Comparison of ENCODE assay signal across 1 cellular context in genomic region chr17:29145289-29146058, GRCh38.
TF ChIP-seq lines count a peak whose summit lies in the region.

No MANE protein-coding gene starts in this region.

TF ChIP-seq in HepG2, 621 proteins besides CTCF, POLR2A, EP300 and RAD21 (continued from another document):
- TF ChIP-seq STAG1 (CRISPR knock-in tag; IDR thresholded peaks at IDR 0.05): peak; percentile 76
- TF ChIP-seq ZNF839 (CRISPR knock-in tag; IDR thresholded peaks at IDR 0.05; ENCODE audit: borderline replicate concordance): no peak
- TF ChIP-seq FOXO4 (CRISPR knock-in tag; conservative IDR thresholded peaks at IDR 0.05): no peak
- no peak for TF ChIP-seq NFE2 (CRISPR knock-in tag; IDR thresholded peaks at IDR 0.05)
- no peak for TF ChIP-seq JUN (CRISPR knock-in tag; IDR thresholded peaks at IDR 0.05)
- TF ChIP-seq KLF12 (CRISPR knock-in tag; IDR thresholded peaks at IDR 0.05; ENCODE audit: borderline replicate concordance): no peak
- no peak for TF ChIP-seq RFX5 (IDR thresholded peaks at IDR 0.05; ENCODE audit: low read depth, low read length)
- no peak for TF ChIP-seq MBNL3 (CRISPR knock-in tag; conservative IDR thresholded peaks at IDR 0.05)
- TF ChIP-seq ZNF691 (CRISPR knock-in tag; IDR thresholded peaks at IDR 0.05; ENCODE audit: borderline replicate concordance, low read depth): no peak
- TF ChIP-seq KDM2A (CRISPR knock-in tag; IDR thresholded peaks at IDR 0.05; ENCODE audit: borderline replicate concordance, low read depth): 0 out of 2 replicates have a peak, but pooled peaks have one; percentile 17
- TF ChIP-seq SAP130 (CRISPR knock-in tag; IDR thresholded peaks at IDR 0.05; ENCODE audit: low read depth): 0 out of 2 replicates have a peak, but pooled peaks have one; percentile 13
- TF ChIP-seq ZBTB49 (CRISPR knock-in tag; IDR thresholded peaks at IDR 0.05; ENCODE audit: borderline replicate concordance): no peak
- TF ChIP-seq ZNF230 (CRISPR knock-in tag; IDR thresholded peaks at IDR 0.05): no peak
- TF ChIP-seq USF2 (IDR thresholded peaks at IDR 0.05; ENCODE audit: low read depth, low read length): no peak
- TF ChIP-seq USF2 (CRISPR knock-in tag; IDR thresholded peaks at IDR 0.05; ENCODE audit: borderline replicate concordance): no peak
- no peak for TF ChIP-seq PAF1 (CRISPR knock-in tag; IDR thresholded peaks at IDR 0.05)
- TF ChIP-seq SALL1 (CRISPR knock-in tag; IDR thresholded peaks at IDR 0.05): peak; percentile 8; the same call in 1 of the 2 replicates
- TF ChIP-seq UBTF (CRISPR knock-in tag; IDR thresholded peaks at IDR 0.05): no peak
- no peak for TF ChIP-seq ZNF740 (CRISPR knock-in tag; IDR thresholded peaks at IDR 0.05)
- no peak for TF ChIP-seq NBN (conservative IDR thresholded peaks at IDR 0.05)
- TF ChIP-seq ZNF263 (CRISPR knock-in tag; IDR thresholded peaks at IDR 0.05): no peak
- TF ChIP-seq SYNCRIP (IDR thresholded peaks at IDR 0.05; ENCODE audit: insufficient read depth, low read depth, low read length): no peak
- TF ChIP-seq CHD2 (IDR thresholded peaks at IDR 0.05; ENCODE audit: low read depth, low read length): no peak
- TF ChIP-seq FOXP4 (CRISPR knock-in tag; IDR thresholded peaks at IDR 0.05): no peak
- no peak for TF ChIP-seq ZNF773 (CRISPR knock-in tag; IDR thresholded peaks at IDR 0.05; ENCODE audit: borderline replicate concordance)
- no peak for TF ChIP-seq ZMYM3 (CRISPR knock-in tag; IDR thresholded peaks at IDR 0.05)
- TF ChIP-seq NFKB2 (CRISPR knock-in tag; IDR thresholded peaks at IDR 0.05; ENCODE audit: borderline replicate concordance): no peak
- TF ChIP-seq PAXIP1 (CRISPR knock-in tag; conservative IDR thresholded peaks at IDR 0.05): no peak
- no peak for TF ChIP-seq ZNF615 (CRISPR knock-in tag; IDR thresholded peaks at IDR 0.05; ENCODE audit: borderline replicate concordance)
- TF ChIP-seq SNAI1 (CRISPR knock-in tag; IDR thresholded peaks at IDR 0.05; ENCODE audit: borderline replicate concordance): no peak
- TF ChIP-seq PRPF4 (IDR thresholded peaks at IDR 0.05; ENCODE audit: low read depth, low read length, poor library complexity, severe bottlenecking): no peak
